In genomic region chr2:60447943-60448342, GRCh38 we compare ENCODE assay signal across 1 cellular context.
TF ChIP-seq lines count a peak whose summit lies in the region.

No MANE protein-coding gene starts in this region.

TF ChIP-seq in GM12878, 131 proteins besides CTCF, POLR2A, EP300 and RAD21 (continued from another document):
- TF ChIP-seq ZNF384 (IDR thresholded peaks at IDR 0.05; ENCODE audit: borderline replicate concordance, low read depth, low read length) (no peak), SUZ12 (IDR thresholded peaks at IDR 0.05; ENCODE audit: unreplicated experiment) (no peak)
